In genomic region chr9:92276223-92277007, GRCh38 we compare ENCODE assay signal across 11 cellular contexts. TPM values are rescaled to one million over a fixed set of nuclear protein-coding genes. Genes with fewer than 3 reads are reported as not detected.
DNase-seq lines count a peak whose midpoint lies in the region; ATAC-seq, FAIRE-seq and TF ChIP-seq lines count a peak whose summit lies in the region.
"Had no signal": no experiment of that assay in that cellular context is flagged by ENCODE, and none has a peak within 500 bp of the region (broad histone marks: within the 10 kb centered on the region; RNA-seq: fewer than 3 reads in every experiment).

No MANE protein-coding gene starts in this region.

- no peaks in the 10 kb centered on the region for H3K9me3 Mint-ChIP-seq in activated T-cell treated with anti-CD3 and anti-CD28 coated beads, Interleukin-2, amount 50 U/mL, for 4 hours
- H3K9me3 Mint-ChIP-seq in effector memory CD8-positive, alpha-beta T cell, result no peaks in the 10 kb centered on the region
- H3K9me3 Mint-ChIP-seq in stimulated activated memory B cell treated with anti-CD40 and anti-IgM and Interleukin-4, amounts not matched to agents 10 μg/mL and 1 μg/mL and 100 μg/mL, for 72 hours, result no peaks in the 10 kb centered on the region
- no peaks in the 10 kb centered on the region for H3K9me3 Mint-ChIP-seq in WTC11

- peaks cover 32% of the 10 kb centered on the region for H3K4me1 Mint-ChIP-seq in activated T-cell treated with anti-CD3 and anti-CD28 coated beads, Interleukin-2, amount 50 U/mL, for 4 hours (ENCODE audit: low read depth)
- peaks cover 17 to 23% of the 10 kb centered on the region in 2 donors for H3K4me1 Mint-ChIP-seq in effector memory CD8-positive, alpha-beta T cell (ENCODE audit: low read depth in 2 of 2)
- H3K4me1 Mint-ChIP-seq in stimulated activated memory B cell treated with anti-CD40 and anti-IgM and Interleukin-4, amounts not matched to agents 10 μg/mL and 1 μg/mL and 100 μg/mL, for 72 hours, result no peaks in the 10 kb centered on the region
- no peaks in the 10 kb centered on the region for H3K4me1 Mint-ChIP-seq in WTC11

- peak overlapping the region; percentile 45 for H3K4me3 Mint-ChIP-seq in activated T-cell treated with anti-CD3 and anti-CD28 coated beads, Interleukin-2, amount 50 U/mL, for 4 hours
- peak overlapping the region; percentile 24 to 69 for H3K4me3 Mint-ChIP-seq in effector memory CD8-positive, alpha-beta T cell
- H3K4me3 Mint-ChIP-seq in stimulated activated memory B cell treated with anti-CD40 and anti-IgM and Interleukin-4, amounts not matched to agents 10 μg/mL and 1 μg/mL and 100 μg/mL, for 72 hours, result no peak overlapping the region
- H3K4me3 Mint-ChIP-seq in WTC11, result no peak overlapping the region

- FAIRE-seq in frontal cortex (lab: Jason Lieb, UNC), result no peak

- no peaks in the 10 kb centered on the region for H3K4me1 ChIP-seq in RWPE2 (ENCODE audit: insufficient read depth, poor library complexity, severe bottlenecking)
- H3K4me1 ChIP-seq: left lung, testis had no signal

- H3K9me3 ChIP-seq in RWPE2 (ENCODE audit: severe bottlenecking), result no peaks in the 10 kb centered on the region
- H3K9me3 ChIP-seq: left lung, testis had no signal

- H3K27ac Mint-ChIP-seq in effector memory CD8-positive, alpha-beta T cell, result peak overlapping the region; percentile 77 to 93
- peak overlapping the region; percentile 2 for H3K27ac Mint-ChIP-seq in stimulated activated memory B cell treated with anti-CD40 and anti-IgM and Interleukin-4, amounts not matched to agents 10 μg/mL and 1 μg/mL and 100 μg/mL, for 72 hours
- H3K27ac Mint-ChIP-seq in WTC11, result no peak overlapping the region

- H3K4me3 ChIP-seq in RWPE2 (ENCODE audit: severe bottlenecking), result no peak overlapping the region
- H3K4me3 ChIP-seq: left lung, testis had no signal

- DNase-seq in activated T-cell treated with anti-CD3 and anti-CD28 coated beads, Interleukin-2, amount 50 U/mL, for 4 hours, result no peak
- DNase-seq in activated T-cell treated with anti-CD3 and anti-CD28 coated beads, Interleukin-2, amount 50 U/mL, for 48 hours, result no peak
- DNase-seq in RWPE2 (ENCODE audit: low spot score) (no peak), frontal cortex (ENCODE audit: low spot score in 2 of 2) (no peak), WTC11 (ENCODE audit: low spot score) (no peak)
- DNase-seq in effector memory CD8-positive, alpha-beta T cell, result no peak
- DNase-seq: left lung, NCI-H2107, testis had no signal

- CTCF ChIA-PET in WTC11 (lab: Charles Lee), result no interaction called here

- no peaks in the 10 kb centered on the region for H3K27me3 Mint-ChIP-seq in activated T-cell treated with anti-CD3 and anti-CD28 coated beads, Interleukin-2, amount 50 U/mL, for 4 hours (ENCODE audit: low read depth)
- no peaks in the 10 kb centered on the region for H3K27me3 Mint-ChIP-seq in effector memory CD8-positive, alpha-beta T cell
- H3K27me3 Mint-ChIP-seq in stimulated activated memory B cell treated with anti-CD40 and anti-IgM and Interleukin-4, amounts not matched to agents 10 μg/mL and 1 μg/mL and 100 μg/mL, for 72 hours, result no peaks in the 10 kb centered on the region
- no peaks in the 10 kb centered on the region for H3K27me3 Mint-ChIP-seq in WTC11 (ENCODE audit: low read depth)

- ATAC-seq in activated T-cell treated with anti-CD3 and anti-CD28 coated beads, Interleukin-2, amount 50 U/mL, for 4 hours, result peak; percentile 60 to 76
- 0 out of 3 replicates have a peak, but pooled peaks have one; percentile 17 for ATAC-seq in RWPE2 (ENCODE audit: low read depth)
- ATAC-seq in effector memory CD8-positive, alpha-beta T cell (replicated peaks), result peak; percentile 90
- no peak for ATAC-seq in stimulated activated memory B cell treated with anti-CD40 and anti-IgM and Interleukin-4, amounts not matched to agents 10 μg/mL and 1 μg/mL and 100 μg/mL, for 72 hours
- ATAC-seq in GM18873 (IDR thresholded peaks at IDR 0.05; ENCODE audit: low FRiP score, unreplicated experiment), result no peak
- no peak for ATAC-seq in WTC11
- ATAC-seq: left lung had no signal

- H3K27ac ChIP-seq in RWPE2 (ENCODE audit: poor library complexity, severe bottlenecking), result no peak overlapping the region
- H3K27ac ChIP-seq: left lung, testis had no signal

- H3K36me3 ChIP-seq in RWPE2 (ENCODE audit: low read depth), result peaks cover 97% of the 10 kb centered on the region

- TF ChIP-seq CTCF in RWPE2 (IDR thresholded peaks at IDR 0.05; ENCODE audit: poor library complexity, severe bottlenecking) (no peak), WTC11 (IDR thresholded peaks at IDR 0.05) (no peak)

- H3K27me3 ChIP-seq in RWPE2 (ENCODE audit: insufficient read depth, poor library complexity, severe bottlenecking), result no peaks in the 10 kb centered on the region
- H3K27me3 ChIP-seq: left lung, testis had no signal

- H3K36me3 Mint-ChIP-seq in activated T-cell treated with anti-CD3 and anti-CD28 coated beads, Interleukin-2, amount 50 U/mL, for 4 hours (ENCODE audit: insufficient read depth), result peaks cover 66% of the 10 kb centered on the region
- peaks cover 84% of the 10 kb centered on the region for H3K36me3 Mint-ChIP-seq in effector memory CD8-positive, alpha-beta T cell (ENCODE audit: insufficient read depth)
- peaks cover 65% of the 10 kb centered on the region for H3K36me3 Mint-ChIP-seq in stimulated activated memory B cell treated with anti-CD40 and anti-IgM and Interleukin-4, amounts not matched to agents 10 μg/mL and 1 μg/mL and 100 μg/mL, for 72 hours
- H3K36me3 Mint-ChIP-seq in WTC11, result peaks cover 89% of the 10 kb centered on the region

- POLR2A ChIA-PET in WTC11 (lab: Charles Lee), result no interaction called here

TF ChIP-seq in WTC11, 78 proteins besides CTCF, POLR2A, EP300 and RAD21 (continues in another document):
- TF ChIP-seq ESRRA (CRISPR knock-in tag; IDR thresholded peaks at IDR 0.05; ENCODE audit: borderline replicate concordance), result no peak
- no peak for TF ChIP-seq CREM (CRISPR knock-in tag; IDR thresholded peaks at IDR 0.05)
- TF ChIP-seq NR1H2 (CRISPR knock-in tag; IDR thresholded peaks at IDR 0.05), result no peak
- TF ChIP-seq GRHL2 (CRISPR knock-in tag; IDR thresholded peaks at IDR 0.05; ENCODE audit: insufficient replicate concordance, severe bottlenecking), result no peak
- TF ChIP-seq PRRX2 (CRISPR knock-in tag; IDR thresholded peaks at IDR 0.05), result no peak
- TF ChIP-seq ZNF425 (CRISPR knock-in tag; conservative IDR thresholded peaks at IDR 0.05), result no peak
- TF ChIP-seq, protein P1, sequence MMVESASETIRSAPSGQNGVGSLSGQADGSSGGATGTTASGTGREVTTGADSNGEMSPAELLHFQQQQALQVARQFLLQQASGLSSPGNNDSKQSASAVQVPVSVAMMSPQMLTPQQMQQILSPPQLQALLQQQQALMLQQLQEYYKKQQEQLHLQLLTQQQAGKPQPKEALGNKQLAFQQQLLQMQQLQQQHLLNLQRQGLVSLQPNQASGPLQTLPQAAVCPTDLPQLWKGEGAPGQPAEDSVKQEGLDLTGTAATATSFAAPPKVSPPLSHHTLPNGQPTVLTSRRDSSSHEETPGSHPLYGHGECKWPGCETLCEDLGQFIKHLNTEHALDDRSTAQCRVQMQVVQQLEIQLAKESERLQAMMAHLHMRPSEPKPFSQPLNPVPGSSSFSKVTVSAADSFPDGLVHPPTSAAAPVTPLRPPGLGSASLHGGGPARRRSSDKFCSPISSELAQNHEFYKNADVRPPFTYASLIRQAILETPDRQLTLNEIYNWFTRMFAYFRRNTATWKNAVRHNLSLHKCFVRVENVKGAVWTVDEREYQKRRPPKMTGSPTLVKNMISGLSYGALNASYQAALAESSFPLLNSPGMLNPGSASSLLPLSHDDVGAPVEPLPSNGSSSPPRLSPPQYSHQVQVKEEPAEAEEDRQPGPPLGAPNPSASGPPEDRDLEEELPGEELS (CRISPR knock-in tag; IDR thresholded peaks at IDR 0.05), result no peak
- TF ChIP-seq, protein P2, sequence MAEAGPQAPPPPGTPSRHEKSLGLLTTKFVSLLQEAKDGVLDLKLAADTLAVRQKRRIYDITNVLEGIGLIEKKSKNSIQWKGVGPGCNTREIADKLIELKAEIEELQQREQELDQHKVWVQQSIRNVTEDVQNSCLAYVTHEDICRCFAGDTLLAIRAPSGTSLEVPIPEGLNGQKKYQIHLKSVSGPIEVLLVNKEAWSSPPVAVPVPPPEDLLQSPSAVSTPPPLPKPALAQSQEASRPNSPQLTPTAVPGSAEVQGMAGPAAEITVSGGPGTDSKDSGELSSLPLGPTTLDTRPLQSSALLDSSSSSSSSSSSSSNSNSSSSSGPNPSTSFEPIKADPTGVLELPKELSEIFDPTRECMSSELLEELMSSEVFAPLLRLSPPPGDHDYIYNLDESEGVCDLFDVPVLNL (CRISPR knock-in tag; IDR thresholded peaks at IDR 0.05; ENCODE audit: borderline replicate concordance, low read depth), result no peak
- TF ChIP-seq CREB1 (CRISPR knock-in tag; IDR thresholded peaks at IDR 0.05), result no peak

RNA-seq across cellular contexts. Expression of gene IARS1, which starts 17.1 kb away (rescaled TPM):
- 100 to 1,000 TPM; 249 to 272 (median 268) TPM for total RNA-seq in activated T-cell treated with anti-CD3 and anti-CD28 coated beads, Interleukin-2, amount 50 U/mL, for 4 hours
- total RNA-seq in frontal cortex (163 TPM), WTC11 (2021) (198 to 220 TPM (median 199 TPM) in 3 replicates)

RNA-seq across cellular contexts. Expression of gene NOL8, which starts 48.7 kb away (rescaled TPM):
- 10 to 100 TPM; 70.0 to 79.9 (median 73.6) TPM for total RNA-seq in activated T-cell treated with anti-CD3 and anti-CD28 coated beads, Interleukin-2, amount 50 U/mL, for 4 hours
- total RNA-seq in frontal cortex, result 12.6 TPM
- 26.6 to 32.3 TPM (median 32.2 TPM) in 3 replicates for total RNA-seq in WTC11 (2021)

RNA-seq across cellular contexts. Expression of gene CENPP, which starts 49.3 kb away (rescaled TPM):
- total RNA-seq in activated T-cell treated with anti-CD3 and anti-CD28 coated beads, Interleukin-2, amount 50 U/mL, for 4 hours, result 10 to 100 TPM; 13.7 to 17.7 (median 15.6) TPM
- total RNA-seq in frontal cortex, result 5.7 TPM
- 12.2 to 15.0 TPM (median 14.3 TPM) in 3 replicates for total RNA-seq in WTC11 (2021)

Comparison
In these comparisons a context has a peak if more than half of its experiments do, and no peak if none do; other contexts are left out.
1. ATAC-seq: peak in activated T-cell treated with anti-CD3 and anti-CD28 coated beads, Interleukin-2, amount 50 U/mL, for 4 hours (2 of 2), RWPE2 (single experiment) and effector memory CD8-positive, alpha-beta T cell (single experiment); none in stimulated activated memory B cell treated with anti-CD40 and anti-IgM and Interleukin-4, amounts not matched to agents 10 μg/mL and 1 μg/mL and 100 μg/mL, for 72 hours (single experiment), GM18873 (single experiment) and WTC11 (single experiment).
2. H3K4me3 Mint-ChIP-seq: peak in activated T-cell treated with anti-CD3 and anti-CD28 coated beads, Interleukin-2, amount 50 U/mL, for 4 hours (single experiment) and effector memory CD8-positive, alpha-beta T cell (2 of 2); none in stimulated activated memory B cell treated with anti-CD40 and anti-IgM and Interleukin-4, amounts not matched to agents 10 μg/mL and 1 μg/mL and 100 μg/mL, for 72 hours (single experiment) and WTC11 (single experiment).